12 cellular contexts compared by ENCODE assay signal in genomic region chr4:102518703-102519131, GRCh38. TPM values are rescaled to one million over a fixed set of nuclear protein-coding genes. Genes with fewer than 3 reads are reported as not detected.
DNase-seq lines count a peak whose midpoint lies in the region; ATAC-seq, FAIRE-seq and TF ChIP-seq lines count a peak whose summit lies in the region.
"Had no signal": no experiment of that assay in that cellular context is flagged by ENCODE, and none has a peak within 500 bp of the region (broad histone marks: within the 10 kb centered on the region; RNA-seq: fewer than 3 reads in every experiment).

No MANE protein-coding gene starts in this region.

- H3K36me3 Mint-ChIP-seq in activated CD4-positive, alpha-beta memory T cell treated with anti-CD3 and anti-CD28 coated beads for 36 hours: peaks cover 27% of the 10 kb centered on the region
- H3K36me3 Mint-ChIP-seq in activated CD4-positive, alpha-beta memory T cell treated with anti-CD3 and anti-CD28 coated beads, Interleukin-2, amount 10 ng/mL, durations not matched to agents 7 days and 5 days (ENCODE audit: low read depth): peaks cover 45% of the 10 kb centered on the region
- H3K36me3 Mint-ChIP-seq in T-helper 2 cell treated with Interferon-gamma antibody and Interleukin-4, amounts not matched to agents 5 μg/mL and 100 μg/mL, for 36 hours (ENCODE audit: low read depth): peaks cover 40% of the 10 kb centered on the region

- no peak overlapping the region for H3K27ac ChIP-seq in pancreas
- H3K27ac ChIP-seq in ovary: no peak overlapping the region
- H3K27ac ChIP-seq: stomach had no signal

- peak; percentile 20 for DNase-seq in activated CD4-positive, alpha-beta memory T cell treated with anti-CD3 and anti-CD28 coated beads for 36 hours
- DNase-seq in activated CD4-positive, alpha-beta memory T cell treated with anti-CD3 and anti-CD28 coated beads, Interleukin-2, amount 10 ng/mL, durations not matched to agents 7 days and 5 days: no peak
- DNase-seq in T-helper 2 cell treated with Interferon-gamma antibody and Interleukin-4, amounts not matched to agents 5 μg/mL and 100 μg/mL, for 36 hours (ENCODE audit: low spot score): no peak
- DNase-seq in effector CD4-positive, alpha-beta T cell: peak; percentile 21
- DNase-seq in pancreas (no peak), ovary (no peak), BE2C (no peak), SW480 (ENCODE audit: low spot score) (no peak)
- DNase-seq: GF-D8, IMR-90, NCI-H2029 treated with DMSO at 0.1 percent for 48 hours, stomach had no signal

- CTCF ChIA-PET in activated CD4-positive, alpha-beta memory T cell treated with anti-CD3 and anti-CD28 coated beads for 36 hours (lab: Charles Lee): no interaction called here
- CTCF ChIA-PET in activated CD4-positive, alpha-beta memory T cell treated with anti-CD3 and anti-CD28 coated beads, Interleukin-2, amount 10 ng/mL, durations not matched to agents 7 days and 5 days (lab: Charles Lee): no interaction called here

- no peak for TF ChIP-seq CTCF in pancreas (IDR thresholded peaks at IDR 0.05)
- TF ChIP-seq CTCF in ovary (IDR thresholded peaks at IDR 0.05): no peak
- no peak for TF ChIP-seq CTCF in BE2C (IDR thresholded peaks at IDR 0.05; ENCODE audit: low read depth, low read length)

- ATAC-seq in pancreas: peak in 3 of 4 donors; percentile 36 to 70 (median 56)

- H3K36me3 ChIP-seq in pancreas (no peaks in the 10 kb centered on the region), ovary (no peaks in the 10 kb centered on the region), BE2C (no peaks in the 10 kb centered on the region)
- H3K36me3 ChIP-seq: stomach had no signal

- no peaks in the 10 kb centered on the region for H3K27me3 ChIP-seq in pancreas
- H3K27me3 ChIP-seq in ovary: no peaks in the 10 kb centered on the region
- H3K27me3 ChIP-seq in BE2C: no peaks in the 10 kb centered on the region
- H3K27me3 ChIP-seq: stomach had no signal

- FAIRE-seq in pancreas (lab: Jason Lieb, UNC): no peak

- 81 to 84% methylated on average over 2 of the region's 2 CpGs for WGBS in pancreas, 2 donors
- 74 to 88% (median 86%) methylated on average over 2 of the region's 2 CpGs for WGBS in ovary, 3 donors

- H3K9me3 ChIP-seq in pancreas (no peaks in the 10 kb centered on the region), ovary (no peaks in the 10 kb centered on the region), BE2C (no peaks in the 10 kb centered on the region)
- H3K9me3 ChIP-seq: stomach had no signal

- H3K9me3 Mint-ChIP-seq in activated CD4-positive, alpha-beta memory T cell treated with anti-CD3 and anti-CD28 coated beads for 36 hours: peaks cover 11% of the 10 kb centered on the region
- peaks cover 13% of the 10 kb centered on the region for H3K9me3 Mint-ChIP-seq in activated CD4-positive, alpha-beta memory T cell treated with anti-CD3 and anti-CD28 coated beads, Interleukin-2, amount 10 ng/mL, durations not matched to agents 7 days and 5 days
- H3K9me3 Mint-ChIP-seq in T-helper 2 cell treated with Interferon-gamma antibody and Interleukin-4, amounts not matched to agents 5 μg/mL and 100 μg/mL, for 36 hours: peaks cover 19% of the 10 kb centered on the region

- no peak overlapping the region for H3K4me3 ChIP-seq in pancreas
- H3K4me3 ChIP-seq in ovary: no peak overlapping the region
- H3K4me3 ChIP-seq in BE2C (ENCODE audit: low read depth, low read length): no peak overlapping the region
- H3K4me3 ChIP-seq: stomach had no signal

- no peak overlapping the region for H3K4me3 Mint-ChIP-seq in activated CD4-positive, alpha-beta memory T cell treated with anti-CD3 and anti-CD28 coated beads for 36 hours
- no peak overlapping the region for H3K4me3 Mint-ChIP-seq in activated CD4-positive, alpha-beta memory T cell treated with anti-CD3 and anti-CD28 coated beads, Interleukin-2, amount 10 ng/mL, durations not matched to agents 7 days and 5 days
- peak overlapping the region; percentile 33 for H3K4me3 Mint-ChIP-seq in T-helper 2 cell treated with Interferon-gamma antibody and Interleukin-4, amounts not matched to agents 5 μg/mL and 100 μg/mL, for 36 hours

- intact Hi-C loops in activated CD4-positive, alpha-beta memory T cell treated with anti-CD3 and anti-CD28 coated beads for 36 hours (cut with micrococcal nuclease): loop anchor here (2.0 kb wide), 1 partner anchor 18 kb away; the partner anchor contains the start of gene NFKB1
- intact Hi-C loops in pancreas (cut with DNase I) (no loop called here), ovary (cut with DNase I) (no loop called here)

- POLR2A ChIA-PET in activated CD4-positive, alpha-beta memory T cell treated with anti-CD3 and anti-CD28 coated beads for 36 hours (lab: Charles Lee): no interaction called here
- POLR2A ChIA-PET in activated CD4-positive, alpha-beta memory T cell treated with anti-CD3 and anti-CD28 coated beads, Interleukin-2, amount 10 ng/mL, durations not matched to agents 7 days and 5 days (lab: Charles Lee): interaction anchor here (1.2 to 3.9 kb wide), 3 partner anchors 9 to 17 kb away, joined by 3 to 20 read pairs (median 5); partner anchors contain the start of gene NFKB1

- no peak for TF ChIP-seq POLR2A in ovary (IDR thresholded peaks at IDR 0.05)

- no peak for TF ChIP-seq EP300 in ovary (IDR thresholded peaks at IDR 0.05)

- no peaks in the 10 kb centered on the region for H3K27me3 Mint-ChIP-seq in activated CD4-positive, alpha-beta memory T cell treated with anti-CD3 and anti-CD28 coated beads for 36 hours
- H3K27me3 Mint-ChIP-seq in activated CD4-positive, alpha-beta memory T cell treated with anti-CD3 and anti-CD28 coated beads, Interleukin-2, amount 10 ng/mL, durations not matched to agents 7 days and 5 days: no peaks in the 10 kb centered on the region
- no peaks in the 10 kb centered on the region for H3K27me3 Mint-ChIP-seq in T-helper 2 cell treated with Interferon-gamma antibody and Interleukin-4, amounts not matched to agents 5 μg/mL and 100 μg/mL, for 36 hours (ENCODE audit: low read depth)

- H3K27ac Mint-ChIP-seq in activated CD4-positive, alpha-beta memory T cell treated with anti-CD3 and anti-CD28 coated beads for 36 hours: peak overlapping the region; percentile 66
- H3K27ac Mint-ChIP-seq in activated CD4-positive, alpha-beta memory T cell treated with anti-CD3 and anti-CD28 coated beads, Interleukin-2, amount 10 ng/mL, durations not matched to agents 7 days and 5 days: no peak overlapping the region
- H3K27ac Mint-ChIP-seq in T-helper 2 cell treated with Interferon-gamma antibody and Interleukin-4, amounts not matched to agents 5 μg/mL and 100 μg/mL, for 36 hours: peak overlapping the region; percentile 34

- H3K4me1 Mint-ChIP-seq in activated CD4-positive, alpha-beta memory T cell treated with anti-CD3 and anti-CD28 coated beads for 36 hours (ENCODE audit: low read depth): peaks cover 76% of the 10 kb centered on the region
- H3K4me1 Mint-ChIP-seq in activated CD4-positive, alpha-beta memory T cell treated with anti-CD3 and anti-CD28 coated beads, Interleukin-2, amount 10 ng/mL, durations not matched to agents 7 days and 5 days: peaks cover 54% of the 10 kb centered on the region
- H3K4me1 Mint-ChIP-seq in T-helper 2 cell treated with Interferon-gamma antibody and Interleukin-4, amounts not matched to agents 5 μg/mL and 100 μg/mL, for 36 hours (ENCODE audit: low read depth): peaks cover 59% of the 10 kb centered on the region

- peaks cover 0 to 35% (median 11%) of the 10 kb centered on the region in 3 donors for H3K4me1 ChIP-seq in pancreas
- H3K4me1 ChIP-seq in ovary (ENCODE audit: insufficient read depth): peaks cover 8% of the 10 kb centered on the region
- no peaks in the 10 kb centered on the region for H3K4me1 ChIP-seq in BE2C

RNA-seq across cellular contexts. Expression of gene NFKB1, which starts 17.6 kb away (rescaled TPM):
- total RNA-seq in activated CD4-positive, alpha-beta memory T cell treated with anti-CD3 and anti-CD28 coated beads for 36 hours: 100 to 1,000 TPM; 122 to 133 TPM
- total RNA-seq in activated CD4-positive, alpha-beta memory T cell treated with anti-CD3 and anti-CD28 coated beads, Interleukin-2, amount 10 ng/mL, durations not matched to agents 7 days and 5 days: 10 to 100 TPM; 84.7 to 88.1 TPM
- total RNA-seq in pancreas (10 to 100 TPM; 11.5 to 33.5 (median 16.3) TPM), ovary (10 to 100 TPM; 18.6 to 42.4 (median 36.6) TPM)
- polyA plus RNA-seq in pancreas (10 to 100 TPM in 1 of 2 donors, 1 to 10 TPM in 1; 7.0 to 10.8 TPM), ovary (10 to 100 TPM; 18.8 to 45.0 TPM)
- 11.9 TPM for polyA plus RNA-seq in BE2C (2012; ENCODE audit: insufficient read depth, insufficient read length, low read depth)

Comparison
In these comparisons a context has a peak if more than half of its experiments do, and no peak if none do; other contexts are left out.
1. DNase-seq: peak in activated CD4-positive, alpha-beta memory T cell treated with anti-CD3 and anti-CD28 coated beads for 36 hours (single experiment) and effector CD4-positive, alpha-beta T cell (single experiment); none in activated CD4-positive, alpha-beta memory T cell treated with anti-CD3 and anti-CD28 coated beads, Interleukin-2, amount 10 ng/mL, durations not matched to agents 7 days and 5 days (single experiment), T-helper 2 cell treated with Interferon-gamma antibody and Interleukin-4, amounts not matched to agents 5 μg/mL and 100 μg/mL, for 36 hours (single experiment), pancreas (0 of 6), ovary (0 of 5), BE2C (single experiment) and SW480 (single experiment).